Comparison of ENCODE assay signal across 19 cellular contexts in the genomic region with DNA sequence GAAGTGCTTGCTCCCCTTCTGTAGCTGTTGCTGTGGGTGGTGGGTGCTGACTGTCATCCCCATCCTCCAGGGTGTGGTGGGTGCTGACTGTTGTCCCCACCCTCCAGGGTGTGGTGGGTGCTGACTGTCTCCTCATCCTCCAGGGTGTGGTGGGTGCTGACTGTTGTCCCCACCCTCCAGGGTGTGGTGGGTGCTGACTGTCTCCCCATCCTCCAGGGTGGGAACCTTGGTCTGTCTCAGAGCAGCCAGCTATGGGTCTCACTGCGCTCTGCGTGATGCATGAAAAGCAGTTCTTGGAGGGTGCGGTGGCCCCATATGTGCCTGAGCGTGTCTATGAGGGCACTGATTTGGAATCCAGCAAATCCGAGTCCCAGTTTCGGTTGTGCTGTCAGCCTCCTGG.
DNase-seq lines count a peak whose midpoint lies in the region; ATAC-seq, FAIRE-seq and TF ChIP-seq lines count a peak whose summit lies in the region.
"Had no signal": no experiment of that assay in that cellular context is flagged by ENCODE, and none has a peak within 500 bp of the region (broad histone marks: within the 10 kb centered on the region; RNA-seq: fewer than 3 reads in every experiment).

No MANE protein-coding gene starts in this region.

- H3K27ac ChIP-seq in HepG2 (ENCODE audit: extremely low read length, insufficient read depth, low read length) (no peak overlapping the region), right lobe of liver (no peak overlapping the region), upper lobe of right lung (no peak overlapping the region), caudate nucleus (ENCODE audit: low read depth, low read length) (no peak overlapping the region)

- no peak for FAIRE-seq in HepG2 (lab: Jason Lieb, UNC)

- no peak for TF ChIP-seq RAD21 in HepG2 (CRISPR knock-in tag; IDR thresholded peaks at IDR 0.05)

- H3K79me2 ChIP-seq in HepG2 (ENCODE audit: insufficient read depth, low read length), result peaks cover 8% of the 10 kb centered on the region

- H4K20me1 ChIP-seq in HepG2 (ENCODE audit: insufficient read depth, low read length), result no peaks in the 10 kb centered on the region

- H3K9me3 Mint-ChIP-seq in effector memory CD8-positive, alpha-beta T cell, result no peaks in the 10 kb centered on the region
- H3K9me3 Mint-ChIP-seq: GM23338 had no signal

- H3K4me2 ChIP-seq in HepG2 (ENCODE audit: low read depth, low read length), result no peak overlapping the region
- H3K4me2 ChIP-seq: GM23338 had no signal

- WGBS in HepG2 (ENCODE audit: low lambda C conversion rate), result 98% methylated on average over 6 of the region's 6 CpGs
- 92% methylated on average over 6 of the region's 6 CpGs for WGBS in right lobe of liver (ENCODE audit: insufficient coverage, low coverage, low lambda C conversion rate, missing lambda C conversion rate)

- POLR2A ChIA-PET in HepG2 (lab: Yijun Ruan, JAX), result no interaction called here

- H3K4me1 ChIP-seq in HepG2 (ENCODE audit: insufficient read depth, low read length) (peaks cover 31% of the 10 kb centered on the region), right lobe of liver (peaks cover 0 to 6% (median 0%) of the 10 kb centered on the region in 4 donors), upper lobe of right lung (no peaks in the 10 kb centered on the region)

- H3K27me3 Mint-ChIP-seq in T-helper 17 cell, result no peaks in the 10 kb centered on the region
- H3K27me3 Mint-ChIP-seq in effector memory CD8-positive, alpha-beta T cell, result no peaks in the 10 kb centered on the region

- BruUV-seq in HepG2 (replicated peaks; lab: Mats Ljungman, UMichigan), result no TSS peak

- no peak for TF ChIP-seq POLR2A in HepG2 (IDR thresholded peaks at IDR 0.05; ENCODE audit: insufficient read depth in 1 of 2, low read depth in 2 of 2, low read length in 2 of 2)
- TF ChIP-seq POLR2A in right lobe of liver (IDR thresholded peaks at IDR 0.05), result no peak

- CTCF ChIA-PET in HepG2 (lab: Yijun Ruan, JAX; ENCODE audit: low intra/inter-chr PET ratio, low total read pairs), result no interaction called here

- DNase-seq in HepG2 (ENCODE audit: low spot score) (no peak), right lobe of liver (no peak), T-helper 17 cell (no peak), upper lobe of right lung (no peak), caudate nucleus (lab: John Stamatoyannopoulos, UW) (no peak)
- no peak for DNase-seq in effector memory CD8-positive, alpha-beta T cell
- DNase-seq: ACHN; AML-193; DMS53; KG1; NCI-H1436; NCI-H2029; NCI-H2171; NCI-H446; NCI-H69; NK-92 treated with Interleukin-12 subunit alpha and Interleukin-12 subunit beta, amount 100 ng/mL, for 24 hours had no signal

- intact Hi-C loops in HepG2 (cut with micrococcal nuclease; ENCODE audit: unreplicated experiment) (no loop called here), right lobe of liver (cut with DNase I) (no loop called here), upper lobe of right lung (cut with DNase I) (no loop called here)

- no peak overlapping the region for H3K9ac ChIP-seq in HepG2 (ENCODE audit: insufficient read depth, low read depth, low read length)

- no peak for TF ChIP-seq CTCF in HepG2 (CRISPR knock-in tag; IDR thresholded peaks at IDR 0.05)
- no peak for TF ChIP-seq CTCF in right lobe of liver (IDR thresholded peaks at IDR 0.05)
- TF ChIP-seq CTCF in upper lobe of right lung (IDR thresholded peaks at IDR 0.05), result no peak

- H3K4me1 Mint-ChIP-seq in T-helper 17 cell, result peaks cover 28% of the 10 kb centered on the region
- H3K4me1 Mint-ChIP-seq in effector memory CD8-positive, alpha-beta T cell (ENCODE audit: low read depth in 2 of 2), result peaks cover 66 to 67% of the 10 kb centered on the region in 2 donors

- peak overlapping the region; percentile 52 for H3K4me3 Mint-ChIP-seq in T-helper 17 cell
- H3K4me3 Mint-ChIP-seq in effector memory CD8-positive, alpha-beta T cell, result peak overlapping the region in 1 of 2 donors; percentile 88
- H3K4me3 Mint-ChIP-seq: GM23338 had no signal

- peaks cover 5% of the 10 kb centered on the region for H3K36me3 Mint-ChIP-seq in T-helper 17 cell (ENCODE audit: low read depth)
- H3K36me3 Mint-ChIP-seq in effector memory CD8-positive, alpha-beta T cell (ENCODE audit: insufficient read depth), result peaks cover 11% of the 10 kb centered on the region

- ATAC-seq in HepG2 (no peak), right lobe of liver (no peak), T-helper 17 cell (no peak), upper lobe of right lung (peak; percentile 23), HG03378 (IDR thresholded peaks at IDR 0.05; ENCODE audit: unreplicated experiment) (no peak), GM21390 (IDR thresholded peaks at IDR 0.05; ENCODE audit: unreplicated experiment) (no peak)
- peak; percentile 45 for ATAC-seq in effector memory CD8-positive, alpha-beta T cell (replicated peaks)
- ATAC-seq: GM23338 had no signal

- H3K27ac Mint-ChIP-seq in T-helper 17 cell, result no peak overlapping the region
- H3K27ac Mint-ChIP-seq in effector memory CD8-positive, alpha-beta T cell, result peak overlapping the region; percentile 73 to 93
- H3K27ac Mint-ChIP-seq: GM23338 had no signal

- peaks cover 7 to 21% of the 10 kb centered on the region in 2 experiments for H3K36me3 ChIP-seq in HepG2 (replicated peaks in 1 of 2; ENCODE audit: control insufficient read depth in 1 of 2, insufficient read depth in 2 of 2, low read length in 2 of 2)
- peaks cover 0 to 5% (median 0%) of the 10 kb centered on the region in 4 donors for H3K36me3 ChIP-seq in right lobe of liver
- peaks cover 7% of the 10 kb centered on the region for H3K36me3 ChIP-seq in upper lobe of right lung

- H2AFZ ChIP-seq in HepG2 (ENCODE audit: low read length), result no peak overlapping the region
- H2AFZ ChIP-seq: GM23338 had no signal

- H3K27me3 ChIP-seq in HepG2 (ENCODE audit: control insufficient read depth in 1 of 2, insufficient read depth in 2 of 2, low read length in 2 of 2), result no peaks in the 10 kb centered on the region
- H3K27me3 ChIP-seq in right lobe of liver, result no peaks in the 10 kb centered on the region
- H3K27me3 ChIP-seq in upper lobe of right lung, result no peaks in the 10 kb centered on the region

- no peaks in the 10 kb centered on the region for H3K9me3 ChIP-seq in HepG2 (ENCODE audit: low read length)
- no peaks in the 10 kb centered on the region for H3K9me3 ChIP-seq in right lobe of liver
- no peaks in the 10 kb centered on the region for H3K9me3 ChIP-seq in T-helper 17 cell (ENCODE audit: control insufficient read depth, low read length, poor library complexity, severe bottlenecking)
- no peaks in the 10 kb centered on the region for H3K9me3 ChIP-seq in upper lobe of right lung

- in situ Hi-C loops in HepG2 (cut with HindIII; ENCODE audit: extremely low pct_ligation_motif_present, low pct_unique_long_range_greater_than_20kb), result no loop called here

- no peak for TF ChIP-seq EP300 in HepG2 (IDR thresholded peaks at IDR 0.05; ENCODE audit: low read depth in 2 of 2, low read length in 2 of 2)
- no peak for TF ChIP-seq EP300 in HepG2 (CRISPR knock-in tag; IDR thresholded peaks at IDR 0.05; ENCODE audit: borderline replicate concordance)

- H3K4me3 ChIP-seq in HepG2 (replicated peaks in 1 of 3; ENCODE audit: insufficient read depth in 1 of 3, low read depth in 2 of 3, low read length in 3 of 3), result no peak overlapping the region
- H3K4me3 ChIP-seq in right lobe of liver, result no peak overlapping the region
- H3K4me3 ChIP-seq in upper lobe of right lung, result no peak overlapping the region
- H3K4me3 ChIP-seq: GM23338 had no signal

TF ChIP-seq in HepG2, 621 proteins besides CTCF, POLR2A, EP300 and RAD21 (continues in another document):
- no peak for TF ChIP-seq MXD4 (CRISPR knock-in tag; IDR thresholded peaks at IDR 0.05)
- no peak for TF ChIP-seq ZFP36L1 (CRISPR knock-in tag; IDR thresholded peaks at IDR 0.05)
- TF ChIP-seq SALL2 (CRISPR knock-in tag; IDR thresholded peaks at IDR 0.05), result no peak
- no peak for TF ChIP-seq ZMYM3 (CRISPR knock-in tag; IDR thresholded peaks at IDR 0.05)
- 0 out of 2 replicates have a peak, but pooled peaks have one; percentile 29 for TF ChIP-seq ZBTB38 (CRISPR knock-in tag; IDR thresholded peaks at IDR 0.05)
- TF ChIP-seq RBM22 (optimal IDR thresholded peaks at IDR 0.05; ENCODE audit: low read length), result peak; percentile 24
- TF ChIP-seq ARID4A (CRISPR knock-in tag; IDR thresholded peaks at IDR 0.05; ENCODE audit: borderline replicate concordance), result no peak

Comparison
In these comparisons a context has a peak if more than half of its experiments do, and no peak if none do; other contexts are left out.
1. ATAC-seq: peak in effector memory CD8-positive, alpha-beta T cell (single experiment) and upper lobe of right lung (single experiment); none in HepG2 (single experiment), right lobe of liver (0 of 4), T-helper 17 cell (single experiment), HG03378 (single experiment) and GM21390 (single experiment).